In genomic region chr11:12066056-12066798, GRCh38 we compare ENCODE assay signal across 8 cellular contexts. TPM values are rescaled to one million over a fixed set of nuclear protein-coding genes. Genes with fewer than 3 reads are reported as not detected.
DNase-seq lines count a peak whose midpoint lies in the region; ATAC-seq and TF ChIP-seq lines count a peak whose summit lies in the region.

No MANE protein-coding gene starts in this region.

- no peaks in the 10 kb centered on the region for H3K36me3 ChIP-seq in HCT116 (ENCODE audit: control insufficient read depth in 1 of 2, insufficient read depth in 2 of 2, low read length in 2 of 2)
- no peaks in the 10 kb centered on the region for H3K36me3 ChIP-seq in heart left ventricle
- H3K36me3 ChIP-seq in skeletal muscle tissue (ENCODE audit: control insufficient read depth in 3 of 3, insufficient read depth in 3 of 3, low read length in 3 of 3), result no peaks in the 10 kb centered on the region

- H4K20me1 ChIP-seq in HCT116 (ENCODE audit: insufficient read depth), result no peaks in the 10 kb centered on the region

- CTCF ChIA-PET in HCT116 (lab: Charles Lee), result interaction anchor here (0.8 to 2.2 kb wide), 3 partner anchors 17 to 21 kb away, joined by 3 to 5 read pairs (median 4); no protein-coding TSS in a partner anchor

- H3K4me1 ChIP-seq in HCT116 (ENCODE audit: control insufficient read depth in 1 of 2, insufficient read depth in 2 of 2, low read length in 2 of 2) (peaks cover 31 to 50% of the 10 kb centered on the region in 2 experiments), heart left ventricle (peaks cover 0 to 13% (median 8%) of the 10 kb centered on the region in 12 donors), skeletal muscle tissue (ENCODE audit: control insufficient read depth in 3 of 3, insufficient read depth in 3 of 3, low read length in 3 of 3) (peaks cover 20 to 28% (median 22%) of the 10 kb centered on the region in 3 donors)

- peak overlapping the region; percentile 69 for H2AFZ ChIP-seq in HCT116 (ENCODE audit: low read depth, low read length, poor library complexity, severe bottlenecking)

- 78 to 86% (median 82%) methylated on average over 7 of the region's 7 CpGs for WGBS in heart left ventricle, 4 donors

- H3K27me3 ChIP-seq in HCT116 (ENCODE audit: insufficient read depth, low read length) (no peaks in the 10 kb centered on the region), heart left ventricle (no peaks in the 10 kb centered on the region), skeletal muscle tissue (ENCODE audit: control insufficient read depth in 3 of 3, insufficient read depth in 3 of 3, low read length in 3 of 3) (peaks cover 0 to 7% (median 0%) of the 10 kb centered on the region in 3 donors)

- TF ChIP-seq POLR2A in HCT116 (IDR thresholded peaks at IDR 0.05; ENCODE audit: borderline replicate concordance, extremely low read depth, insufficient read depth, insufficient read length), result no peak
- TF ChIP-seq POLR2A in heart left ventricle (IDR thresholded peaks at IDR 0.05), result no peak

- in situ Hi-C loops in KBM-7 (cut with MboI; ENCODE audit: low pct_unique_long_range_greater_than_20kb, low sequenced_read_pairs), result no loop called here

- POLR2A ChIA-PET in HCT116 (lab: Charles Lee), result interaction anchor here (1.0 to 5.3 kb wide), 4 partner anchors 20 to 221 kb away, joined by 3 to 43 read pairs (median 4); no protein-coding TSS in a partner anchor

- no TSS peak for BruUV-seq in HCT116 (replicated peaks; lab: Mats Ljungman, UMichigan)

- TF ChIP-seq RAD21 in HCT116 (IDR thresholded peaks at IDR 0.05; ENCODE audit: low read depth), result no peak

- H3K9ac ChIP-seq in HCT116 (ENCODE audit: low read length) (peak overlapping the region; percentile 57), skeletal muscle tissue (ENCODE audit: low read depth in 1 of 3, low read length in 3 of 3) (peak overlapping the region in 1 of 3 donors; percentile 38)

- peak overlapping the region; percentile 82 for H3K27ac ChIP-seq in HCT116 (ENCODE audit: low read depth, low read length)
- H3K27ac ChIP-seq in heart left ventricle, result peak overlapping the region in 3 of 12 donors; percentile 0 to 62 (median 31)
- peak overlapping the region; percentile 76 for H3K27ac ChIP-seq in skeletal muscle tissue (ENCODE audit: low read depth, low read length)

- H3K9me3 ChIP-seq in HCT116 (ENCODE audit: control insufficient read depth in 1 of 2, insufficient read depth in 1 of 2, low read depth in 1 of 2, low read length in 2 of 2) (no peaks in the 10 kb centered on the region), heart left ventricle (peaks cover 0 to 7% (median 0%) of the 10 kb centered on the region in 12 donors), skeletal muscle tissue (ENCODE audit: control insufficient read depth in 3 of 3, low read length in 3 of 3) (no peaks in the 10 kb centered on the region)

- TF ChIP-seq CTCF in HCT116 (IDR thresholded peaks at IDR 0.05 in 2 of 3, conservative IDR thresholded peaks at IDR 0.05 in 1 of 3; ENCODE audit: borderline replicate concordance in 1 of 3, insufficient read depth in 1 of 3, low read depth in 2 of 3, low read length in 2 of 3) (no peak), heart left ventricle (IDR thresholded peaks at IDR 0.05) (no peak)

- DNase-seq in HCT116 (ENCODE audit: low read depth, low spot score) (peak; percentile 93), SW480 (ENCODE audit: low spot score) (peak; percentile 98), heart left ventricle (peak in 1 of 5 donors; percentile 54), KBM-7 (no peak), medulla oblongata (ENCODE audit: extremely low spot score) (no peak), GF-D8 (lab: John Stamatoyannopoulos, UW) (no peak)

- H3K4me2 ChIP-seq in HCT116 (ENCODE audit: low read length), result peak overlapping the region; percentile 72

- H3K4me3 ChIP-seq in HCT116 (replicated peaks in 1 of 2; ENCODE audit: low read depth in 1 of 2, low read length in 2 of 2) (peak overlapping the region in 1 of 2 experiments; percentile 30; a peak in 2 of 4 replicates), heart left ventricle (no peak overlapping the region), skeletal muscle tissue (ENCODE audit: low read length in 3 of 3) (no peak overlapping the region)

- no peaks in the 10 kb centered on the region for H3K9me2 ChIP-seq in HCT116 (ENCODE audit: insufficient read depth)

- ATAC-seq in HCT116, result peak; percentile 88
- peak in 3 of 4 donors; percentile 66 to 88 (median 70) for ATAC-seq in heart left ventricle
- no peak for ATAC-seq in HG02981 (IDR thresholded peaks at IDR 0.05; ENCODE audit: unreplicated experiment)

- intact Hi-C loops in HCT116 (cut with micrococcal nuclease), result loop anchor here (1.0 kb wide), 1 partner anchor 24 kb away; no protein-coding TSS in a partner anchor
- intact Hi-C loops in heart left ventricle (cut with DNase I), result no loop called here

- RAD21 ChIA-PET in HCT116 (lab: Charles Lee; ENCODE audit: low non-redundant PET in 1 of 2, low total read pairs in 2 of 2, uncharacterized antibody in 2 of 2, unreplicated experiment in 2 of 2), result interaction anchor here in 1 of 2 experiments (1.3 kb wide), 1 partner anchor 22 kb away, joined by 4 read pairs; no protein-coding TSS in a partner anchor

- no peaks in the 10 kb centered on the region for H3K79me2 ChIP-seq in HCT116 (ENCODE audit: insufficient read depth, low read length)

TF ChIP-seq in HCT116, 20 proteins besides CTCF, POLR2A, EP300 and RAD21 (continues in another document):
- TF ChIP-seq, protein P1, sequence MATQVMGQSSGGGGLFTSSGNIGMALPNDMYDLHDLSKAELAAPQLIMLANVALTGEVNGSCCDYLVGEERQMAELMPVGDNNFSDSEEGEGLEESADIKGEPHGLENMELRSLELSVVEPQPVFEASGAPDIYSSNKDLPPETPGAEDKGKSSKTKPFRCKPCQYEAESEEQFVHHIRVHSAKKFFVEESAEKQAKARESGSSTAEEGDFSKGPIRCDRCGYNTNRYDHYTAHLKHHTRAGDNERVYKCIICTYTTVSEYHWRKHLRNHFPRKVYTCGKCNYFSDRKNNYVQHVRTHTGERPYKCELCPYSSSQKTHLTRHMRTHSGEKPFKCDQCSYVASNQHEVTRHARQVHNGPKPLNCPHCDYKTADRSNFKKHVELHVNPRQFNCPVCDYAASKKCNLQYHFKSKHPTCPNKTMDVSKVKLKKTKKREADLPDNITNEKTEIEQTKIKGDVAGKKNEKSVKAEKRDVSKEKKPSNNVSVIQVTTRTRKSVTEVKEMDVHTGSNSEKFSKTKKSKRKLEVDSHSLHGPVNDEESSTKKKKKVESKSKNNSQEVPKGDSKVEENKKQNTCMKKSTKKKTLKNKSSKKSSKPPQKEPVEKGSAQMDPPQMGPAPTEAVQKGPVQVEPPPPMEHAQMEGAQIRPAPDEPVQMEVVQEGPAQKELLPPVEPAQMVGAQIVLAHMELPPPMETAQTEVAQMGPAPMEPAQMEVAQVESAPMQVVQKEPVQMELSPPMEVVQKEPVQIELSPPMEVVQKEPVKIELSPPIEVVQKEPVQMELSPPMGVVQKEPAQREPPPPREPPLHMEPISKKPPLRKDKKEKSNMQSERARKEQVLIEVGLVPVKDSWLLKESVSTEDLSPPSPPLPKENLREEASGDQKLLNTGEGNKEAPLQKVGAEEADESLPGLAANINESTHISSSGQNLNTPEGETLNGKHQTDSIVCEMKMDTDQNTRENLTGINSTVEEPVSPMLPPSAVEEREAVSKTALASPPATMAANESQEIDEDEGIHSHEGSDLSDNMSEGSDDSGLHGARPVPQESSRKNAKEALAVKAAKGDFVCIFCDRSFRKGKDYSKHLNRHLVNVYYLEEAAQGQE (IDR thresholded peaks at IDR 0.05; ENCODE audit: low read depth), result no peak
- TF ChIP-seq, protein P2, sequence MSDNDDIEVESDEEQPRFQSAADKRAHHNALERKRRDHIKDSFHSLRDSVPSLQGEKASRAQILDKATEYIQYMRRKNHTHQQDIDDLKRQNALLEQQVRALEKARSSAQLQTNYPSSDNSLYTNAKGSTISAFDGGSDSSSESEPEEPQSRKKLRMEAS (IDR thresholded peaks at IDR 0.05), result peak; percentile 74
- TF ChIP-seq ELF1 (IDR thresholded peaks at IDR 0.05; ENCODE audit: borderline replicate concordance, low read depth) (no peak), EGR1 (IDR thresholded peaks at IDR 0.05; ENCODE audit: low read depth) (no peak), ZBTB33 (IDR thresholded peaks at IDR 0.05; ENCODE audit: extremely low read depth, insufficient replicate concordance, low read length) (peak; percentile 59), EZH2phosphoT487 (IDR thresholded peaks at IDR 0.05; ENCODE audit: borderline replicate concordance) (no peak), FOSL1 (IDR thresholded peaks at IDR 0.05; ENCODE audit: low read depth) (peak; percentile 97), CEBPB (IDR thresholded peaks at IDR 0.05; ENCODE audit: low read depth) (peak; percentile 100), ZFX (IDR thresholded peaks at IDR 0.05) (no peak), TCF7L2 (IDR thresholded peaks at IDR 0.05; ENCODE audit: borderline replicate concordance, extremely low read depth, insufficient read depth, insufficient read length) (peak; percentile 53), POLR2AphosphoS5 (IDR thresholded peaks at IDR 0.05; ENCODE audit: low read depth, low read length) (peak; percentile 77), JUND (IDR thresholded peaks at IDR 0.05) (peak; percentile 99), SIN3A (IDR thresholded peaks at IDR 0.05; ENCODE audit: low read depth) (peak; percentile 83), ZNF274 (IDR thresholded peaks at IDR 0.05; ENCODE audit: low read depth, low read length) (no peak)

RNA-seq across cellular contexts. Expression of gene MICAL2, which starts 44.2 kb away (rescaled TPM):
- total RNA-seq in HCT116 (2021; ENCODE audit: unreplicated experiment), result 37.4 TPM
- 31.3 and 42.8 TPM in 2 replicates for polyA plus RNA-seq in HCT116 (2012)
- total RNA-seq in heart left ventricle, result 100 to 1,000 TPM in 2 of 9 donors, 10 to 100 TPM in 7; 48.2 to 110 (median 87.8) TPM
- polyA plus RNA-seq in heart left ventricle, result 10 to 100 TPM; 37.6 to 86.4 TPM
- total RNA-seq in skeletal muscle tissue, result 35.5 TPM

RNA-seq across cellular contexts. Expression of gene DKK3, which starts 57.8 kb away (rescaled TPM):
- 0.49 TPM for total RNA-seq in HCT116 (2021; ENCODE audit: unreplicated experiment)
- 0.20 TPM in 1 of 2 replicates, not detected in the other for polyA plus RNA-seq in HCT116 (2012)
- total RNA-seq in heart left ventricle, result 100 to 1,000 TPM; 405 to 851 (median 724) TPM
- polyA plus RNA-seq in heart left ventricle, result 100 to 1,000 TPM; 117 to 396 TPM
- 56.4 TPM for total RNA-seq in skeletal muscle tissue

Comparison
In these comparisons a context has a peak if more than half of its experiments do, and no peak if none do; other contexts are left out.
1. DNase-seq: peak in HCT116 (single experiment) and SW480 (single experiment); none in KBM-7 (single experiment), medulla oblongata (single experiment) and GF-D8 (single experiment).
2. RNA of gene DKK3, which starts 57.8 kb away (total RNA-seq): 405 to 851 TPM in heart left ventricle and 56.4 TPM in skeletal muscle tissue (single experiment); 0.49 TPM in HCT116 (single experiment); every median in the first group is over 10 times any median in the second.